ENCODE assay signal across 11 cellular contexts in the genomic region with DNA sequence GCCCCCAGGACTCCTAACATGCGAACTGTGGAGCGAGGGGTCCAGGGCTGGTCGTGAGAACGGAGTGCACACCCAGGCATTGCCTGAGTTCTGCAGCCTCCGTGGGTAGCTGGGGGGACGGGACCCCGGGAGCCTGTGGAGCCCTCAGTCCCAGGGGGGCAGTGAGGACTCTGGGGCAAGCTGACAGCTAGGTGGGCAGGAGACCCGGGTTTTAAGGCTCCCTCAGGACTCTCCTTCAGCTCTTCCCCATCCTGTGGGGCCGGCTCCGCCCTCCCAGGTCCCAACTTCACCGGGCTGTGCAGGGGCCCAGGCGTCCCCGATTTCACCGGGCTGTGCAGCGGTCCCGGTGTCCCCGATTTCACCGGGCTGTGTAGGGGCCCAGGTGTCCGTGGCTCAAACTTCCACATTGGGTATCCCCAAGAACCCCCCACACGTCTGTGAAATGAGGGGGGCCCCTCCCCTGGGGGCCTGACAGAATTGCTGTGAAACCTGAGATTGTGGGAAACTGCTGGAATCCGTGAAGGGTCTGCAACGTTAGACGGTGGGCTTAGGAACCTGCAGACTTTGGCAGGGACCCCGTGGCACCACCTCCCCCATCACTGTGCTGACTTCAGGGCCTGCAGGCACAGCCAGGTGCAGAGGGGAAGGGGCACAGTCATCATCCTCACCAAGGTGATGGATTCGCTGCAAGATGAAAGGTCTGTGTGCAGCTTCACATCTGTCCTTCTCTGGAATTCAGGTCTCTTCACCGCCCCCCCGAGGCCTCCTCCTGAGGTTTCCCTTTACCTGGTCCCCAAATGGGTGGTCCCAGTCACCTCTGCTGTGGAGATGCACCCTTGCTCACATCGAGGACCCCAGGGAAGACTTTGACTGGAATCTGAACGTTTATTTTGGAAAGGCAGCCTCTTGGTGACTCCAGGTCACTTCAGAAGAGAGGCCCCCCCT.
DNase-seq lines count a peak whose midpoint lies in the region; ATAC-seq and TF ChIP-seq lines count a peak whose summit lies in the region.
"Had no signal": no experiment of that assay in that cellular context is flagged by ENCODE, and none has a peak within 500 bp of the region (broad histone marks: within the 10 kb centered on the region; RNA-seq: fewer than 3 reads in every experiment).

No MANE protein-coding gene starts in this region.

- no peaks in the 10 kb centered on the region for H3K27me3 Mint-ChIP-seq in stimulated activated naive B cell treated with anti-CD40 and anti-IgM and Interleukin-4, amounts not matched to agents 10 μg/mL and 1 μg/mL and 100 μg/mL, for 72 hours
- peaks cover 33% of the 10 kb centered on the region for H3K27me3 Mint-ChIP-seq in activated CD8-positive, alpha-beta memory T cell treated with anti-CD3 and anti-CD28 coated beads, Interleukin-2, amount 10 ng/mL, durations not matched to agents 7 days and 5 days

- H3K36me3 Mint-ChIP-seq in stimulated activated naive B cell treated with anti-CD40 and anti-IgM and Interleukin-4, amounts not matched to agents 10 μg/mL and 1 μg/mL and 100 μg/mL, for 72 hours, result peaks cover 0 to 3% of the 10 kb centered on the region in 2 donors
- no peaks in the 10 kb centered on the region for H3K36me3 Mint-ChIP-seq in activated CD8-positive, alpha-beta memory T cell treated with anti-CD3 and anti-CD28 coated beads, Interleukin-2, amount 10 ng/mL, durations not matched to agents 7 days and 5 days

- CTCF ChIA-PET in activated CD8-positive, alpha-beta memory T cell treated with anti-CD3 and anti-CD28 coated beads, Interleukin-2, amount 10 ng/mL, durations not matched to agents 7 days and 5 days (lab: Charles Lee), result no interaction called here

- H3K27ac Mint-ChIP-seq in stimulated activated naive B cell treated with anti-CD40 and anti-IgM and Interleukin-4, amounts not matched to agents 10 μg/mL and 1 μg/mL and 100 μg/mL, for 72 hours, result no peak overlapping the region
- no peak overlapping the region for H3K27ac Mint-ChIP-seq in activated CD8-positive, alpha-beta memory T cell treated with anti-CD3 and anti-CD28 coated beads, Interleukin-2, amount 10 ng/mL, durations not matched to agents 7 days and 5 days

- H3K4me1 ChIP-seq in left ventricle myocardium inferior (peaks cover 33% of the 10 kb centered on the region), iPS-20b (ENCODE audit: insufficient read depth, low read length) (peaks cover 26% of the 10 kb centered on the region)

- ATAC-seq in Right ventricle myocardium inferior (no peak), GM21619 (IDR thresholded peaks at IDR 0.05; ENCODE audit: unreplicated experiment) (no peak)
- ATAC-seq in stimulated activated naive B cell treated with anti-CD40 and anti-IgM and Interleukin-4, amounts not matched to agents 10 μg/mL and 1 μg/mL and 100 μg/mL, for 72 hours (replicated peaks), result no peak
- ATAC-seq in activated CD8-positive, alpha-beta memory T cell treated with anti-CD3 and anti-CD28 coated beads, Interleukin-2, amount 10 ng/mL, durations not matched to agents 7 days and 5 days, result no peak

- peaks cover 25 to 60% of the 10 kb centered on the region in 2 donors for H3K4me1 Mint-ChIP-seq in stimulated activated naive B cell treated with anti-CD40 and anti-IgM and Interleukin-4, amounts not matched to agents 10 μg/mL and 1 μg/mL and 100 μg/mL, for 72 hours
- H3K4me1 Mint-ChIP-seq in activated CD8-positive, alpha-beta memory T cell treated with anti-CD3 and anti-CD28 coated beads, Interleukin-2, amount 10 ng/mL, durations not matched to agents 7 days and 5 days, result peaks cover 2% of the 10 kb centered on the region

- TF ChIP-seq CTCF in left ventricle myocardium inferior (IDR thresholded peaks at IDR 0.05; ENCODE audit: borderline replicate concordance), result no peak

- H3K27ac ChIP-seq in left ventricle myocardium inferior (replicated peaks), result no peak overlapping the region
- no peak overlapping the region for H3K27ac ChIP-seq in iPS-20b (ENCODE audit: low read length)
- H3K27ac ChIP-seq: adrenal gland had no signal

- DNase-seq in left ventricle myocardium inferior (peak; percentile 9), Right ventricle myocardium inferior (ENCODE audit: missing footprints) (no peak), NOMO-1 treated with DMSO at 0.1 percent for 48 hours (lab: John Stamatoyannopoulos, UW; ENCODE audit: unreplicated experiment) (peak; percentile 100), dermis blood vessel endothelial cell (no peak)
- DNase-seq in stimulated activated naive B cell treated with anti-CD40 and anti-IgM and Interleukin-4, amounts not matched to agents 10 μg/mL and 1 μg/mL and 100 μg/mL, for 72 hours, result no peak
- no peak for DNase-seq in activated CD8-positive, alpha-beta memory T cell treated with anti-CD3 and anti-CD28 coated beads, Interleukin-2, amount 10 ng/mL, durations not matched to agents 7 days and 5 days
- DNase-seq: effector CD8-positive, alpha-beta T cell; NCI-H774 had no signal

- peak overlapping the region; percentile 65 for H3K4me3 ChIP-seq in left ventricle myocardium inferior
- H3K4me3 ChIP-seq in iPS-20b (ENCODE audit: low read length), result peak overlapping the region; percentile 74

- peak overlapping the region; percentile 61 to 73 for H3K4me3 Mint-ChIP-seq in stimulated activated naive B cell treated with anti-CD40 and anti-IgM and Interleukin-4, amounts not matched to agents 10 μg/mL and 1 μg/mL and 100 μg/mL, for 72 hours
- no peak overlapping the region for H3K4me3 Mint-ChIP-seq in activated CD8-positive, alpha-beta memory T cell treated with anti-CD3 and anti-CD28 coated beads, Interleukin-2, amount 10 ng/mL, durations not matched to agents 7 days and 5 days

- no peak overlapping the region for H3K9ac ChIP-seq in iPS-20b (ENCODE audit: low read depth, low read length)

- no peaks in the 10 kb centered on the region for H3K9me3 Mint-ChIP-seq in stimulated activated naive B cell treated with anti-CD40 and anti-IgM and Interleukin-4, amounts not matched to agents 10 μg/mL and 1 μg/mL and 100 μg/mL, for 72 hours
- H3K9me3 Mint-ChIP-seq in activated CD8-positive, alpha-beta memory T cell treated with anti-CD3 and anti-CD28 coated beads, Interleukin-2, amount 10 ng/mL, durations not matched to agents 7 days and 5 days (ENCODE audit: low read depth), result no peaks in the 10 kb centered on the region

- H3K27me3 ChIP-seq in left ventricle myocardium inferior (ENCODE audit: low read depth), result peaks cover 82% of the 10 kb centered on the region
- peaks cover 47% of the 10 kb centered on the region for H3K27me3 ChIP-seq in iPS-20b (ENCODE audit: insufficient read depth, low read length)

- no peaks in the 10 kb centered on the region for H3K36me3 ChIP-seq in left ventricle myocardium inferior
- H3K36me3 ChIP-seq in iPS-20b (ENCODE audit: insufficient read depth, low read depth, low read length), result no peaks in the 10 kb centered on the region
- H3K36me3 ChIP-seq: adrenal gland had no signal

- intact Hi-C loops in left ventricle myocardium inferior (cut with micrococcal nuclease), result no loop called here
- intact Hi-C loops in Right ventricle myocardium inferior (cut with DNase I), result no loop called here

- H3K9me3 ChIP-seq in left ventricle myocardium inferior (replicated peaks) (no peaks in the 10 kb centered on the region), iPS-20b (ENCODE audit: insufficient read depth, low read depth, low read length) (no peaks in the 10 kb centered on the region)
- H3K9me3 ChIP-seq: adrenal gland had no signal

Comparison
In these comparisons a context has a peak if more than half of its experiments do, and no peak if none do; other contexts are left out.
1. DNase-seq: peak in left ventricle myocardium inferior (single experiment) and NOMO-1 treated with DMSO at 0.1 percent for 48 hours (single experiment); none in Right ventricle myocardium inferior (single experiment), stimulated activated naive B cell treated with anti-CD40 and anti-IgM and Interleukin-4, amounts not matched to agents 10 μg/mL and 1 μg/mL and 100 μg/mL, for 72 hours (single experiment), dermis blood vessel endothelial cell (single experiment) and activated CD8-positive, alpha-beta memory T cell treated with anti-CD3 and anti-CD28 coated beads, Interleukin-2, amount 10 ng/mL, durations not matched to agents 7 days and 5 days (single experiment).